10 cellular contexts compared by ENCODE assay signal in genomic region chr1:87902830-87903614, GRCh38.
DNase-seq lines count a peak whose midpoint lies in the region; ATAC-seq and TF ChIP-seq lines count a peak whose summit lies in the region.
"Had no signal": no experiment of that assay in that cellular context is flagged by ENCODE, and none has a peak within 500 bp of the region (broad histone marks: within the 10 kb centered on the region; RNA-seq: fewer than 3 reads in every experiment).

No MANE protein-coding gene starts in this region.

- no peak for TF ChIP-seq POLR2A in body of pancreas (IDR thresholded peaks at IDR 0.05)

- no peaks in the 10 kb centered on the region for H3K9me3 ChIP-seq in body of pancreas
- no peaks in the 10 kb centered on the region for H3K9me3 ChIP-seq in osteoblast (ENCODE audit: low read depth, low read length)
- H3K9me3 ChIP-seq in tibial artery, result no peaks in the 10 kb centered on the region

- no peak overlapping the region for H3K27ac ChIP-seq in body of pancreas
- no peak overlapping the region for H3K27ac ChIP-seq in osteoblast (ENCODE audit: low read depth, low read length)
- no peak overlapping the region for H3K27ac ChIP-seq in substantia nigra (ENCODE audit: low read depth, low read length, poor library complexity, severe bottlenecking)
- H3K27ac ChIP-seq in tibial artery, result no peak overlapping the region
- H3K27ac ChIP-seq: skin epidermis had no signal

- H3K4me3 ChIP-seq in body of pancreas (no peak overlapping the region), osteoblast (ENCODE audit: insufficient read depth, low read length) (no peak overlapping the region), tibial artery (no peak overlapping the region)
- H3K4me3 ChIP-seq: skin epidermis had no signal

- DNase-seq in HuH-7 (ENCODE audit: low spot score), result peak; percentile 23
- peak in 2 of 4 donors; percentile 5 to 44 for DNase-seq in body of pancreas
- DNase-seq in osteoblast (ENCODE audit: insufficient read length, low spot score, missing footprints), result no peak
- DNase-seq in substantia nigra (lab: John Stamatoyannopoulos, UW), result no peak
- no peak for DNase-seq in HUDEP-2 (lab: John Stamatoyannopoulos, UW; ENCODE audit: unreplicated experiment in 76 of 76)
- DNase-seq in tibial artery, result no peak

- 47 to 54% methylated on average over 4 of the region's 4 CpGs for WGBS in body of pancreas, 2 donors

- no peaks in the 10 kb centered on the region for H4K20me1 ChIP-seq in osteoblast (ENCODE audit: insufficient read depth, low read length)

- no peaks in the 10 kb centered on the region for H3K36me3 ChIP-seq in body of pancreas (replicated peaks in 1 of 2; ENCODE audit: insufficient read depth in 1 of 2, low read depth in 2 of 2)
- H3K36me3 ChIP-seq in osteoblast (ENCODE audit: insufficient read depth, low read length), result no peaks in the 10 kb centered on the region
- no peaks in the 10 kb centered on the region for H3K36me3 ChIP-seq in tibial artery

- peak overlapping the region; percentile 28 for H2AFZ ChIP-seq in osteoblast (ENCODE audit: low read length)

- intact Hi-C loops in body of pancreas (cut with DNase I) (no loop called here), tibial artery (cut with DNase I; ENCODE audit: low total_unique reads) (no loop called here)

- H3K4me1 ChIP-seq in body of pancreas, result no peaks in the 10 kb centered on the region
- H3K4me1 ChIP-seq in osteoblast (ENCODE audit: insufficient read depth, low read length), result no peaks in the 10 kb centered on the region
- H3K4me1 ChIP-seq in tibial artery, result peaks cover 0 to 17% (median 1%) of the 10 kb centered on the region in 4 donors

- H3K27me3 ChIP-seq in body of pancreas (no peaks in the 10 kb centered on the region), osteoblast (ENCODE audit: insufficient read depth, low read length) (no peaks in the 10 kb centered on the region), tibial artery (no peaks in the 10 kb centered on the region)

- peak; percentile 72 for ATAC-seq in GM18909 (IDR thresholded peaks at IDR 0.05; ENCODE audit: poor library complexity, unreplicated experiment)
- peak; percentile 35 for ATAC-seq in body of pancreas
- no peak for ATAC-seq in HG03039 (IDR thresholded peaks at IDR 0.05; ENCODE audit: unreplicated experiment)
- ATAC-seq: Panc1 had no signal

- no peak for TF ChIP-seq CTCF in body of pancreas (IDR thresholded peaks at IDR 0.05)
- no peak for TF ChIP-seq CTCF in osteoblast (IDR thresholded peaks at IDR 0.05; ENCODE audit: extremely low read depth, low read depth, low read length)
- TF ChIP-seq CTCF in tibial artery (IDR thresholded peaks at IDR 0.05), result no peak

- no peaks in the 10 kb centered on the region for H3K79me2 ChIP-seq in osteoblast (ENCODE audit: insufficient read depth, low read length)

- H3K4me2 ChIP-seq in osteoblast (ENCODE audit: insufficient read depth, low read length), result no peak overlapping the region
